ENCODE assay signal across 12 cellular contexts in genomic region chrX:109600114-109600710, GRCh38. TPM values are rescaled to one million over a fixed set of nuclear protein-coding genes. Genes with fewer than 3 reads are reported as not detected.
A peak's percentile ranks its signal among the peaks of the same experiment; 100 is the strongest.
DNase-seq lines count a peak whose midpoint lies in the region; ATAC-seq and TF ChIP-seq lines count a peak whose summit lies in the region.
"Had no signal": no experiment of that assay in that cellular context is flagged by ENCODE, and none has a peak within 500 bp of the region (broad histone marks: within the 10 kb centered on the region; RNA-seq: fewer than 3 reads in every experiment).

No MANE protein-coding gene starts in this region.

- H3K4me1 ChIP-seq in osteoblast (ENCODE audit: insufficient read depth, low read length), result no peaks in the 10 kb centered on the region

- no peak for TF ChIP-seq CTCF in osteoblast (IDR thresholded peaks at IDR 0.05; ENCODE audit: extremely low read depth, low read depth, low read length)

- no peaks in the 10 kb centered on the region for H3K79me2 ChIP-seq in osteoblast (ENCODE audit: insufficient read depth, low read length)

- H3K4me2 ChIP-seq in osteoblast (ENCODE audit: insufficient read depth, low read length), result no peak overlapping the region

- ATAC-seq in HG02798 (IDR thresholded peaks at IDR 0.05; ENCODE audit: poor library complexity, unreplicated experiment) (no peak), HG03432 (IDR thresholded peaks at IDR 0.05; ENCODE audit: unreplicated experiment) (no peak)
- ATAC-seq: sciatic nerve had no signal

- H3K4me3 ChIP-seq in osteoblast (ENCODE audit: insufficient read depth, low read length), result peak overlapping the region; percentile 33

- H4K20me1 ChIP-seq in osteoblast (ENCODE audit: insufficient read depth, low read length), result no peaks in the 10 kb centered on the region

- no peaks in the 10 kb centered on the region for H3K9me3 ChIP-seq in osteoblast (ENCODE audit: low read depth, low read length)

- no peak overlapping the region for H3K27ac ChIP-seq in osteoblast (ENCODE audit: low read depth, low read length)
- H3K27ac ChIP-seq: VCaP had no signal

- peak; percentile 7 for DNase-seq in GM03348 (ENCODE audit: low spot score)
- peak; percentile 30 for DNase-seq in NCI-H82 treated with DMSO at 0.1 percent for 48 hours (lab: John Stamatoyannopoulos, UW; ENCODE audit: unreplicated experiment)
- peak; percentile 3 for DNase-seq in fibroblast of peridontal ligament (ENCODE audit: extremely low read depth)
- DNase-seq in osteoblast (ENCODE audit: insufficient read length, low spot score, missing footprints), result no peak
- no peak for DNase-seq in stimulated activated CD4-positive, alpha-beta T cell treated with anti-CD3 and anti-CD28 coated beads, Interleukin-4, amount 100 ng/mL, for 1 hour
- DNase-seq in mucosa of gallbladder (ENCODE audit: low spot score), result no peak
- DNase-seq: activated naive CD8-positive, alpha-beta T cell treated with anti-CD3 and anti-CD28 coated beads for 36 hours; NCI-H526 treated with DMSO at 0.1 percent for 48 hours had no signal

- peaks cover 15% of the 10 kb centered on the region for H3K27me3 ChIP-seq in osteoblast (ENCODE audit: insufficient read depth, low read length)

- H2AFZ ChIP-seq in osteoblast (ENCODE audit: low read length), result no peak overlapping the region

- no peaks in the 10 kb centered on the region for H3K36me3 ChIP-seq in osteoblast (ENCODE audit: insufficient read depth, low read length)

RNA-seq across cellular contexts. Expression of gene KCNE5, which starts 24.8 kb away (rescaled TPM):
- total RNA-seq in osteoblast (0.29 and 0.36 TPM in 2 replicates), mucosa of gallbladder (0.49 TPM)
- total RNA-seq: sciatic nerve had no signal

Comparison
In these comparisons a context has a peak if more than half of its experiments do, and no peak if none do; other contexts are left out.
1. DNase-seq: peak in GM03348 (single experiment), NCI-H82 treated with DMSO at 0.1 percent for 48 hours (single experiment) and fibroblast of peridontal ligament (single experiment); none in osteoblast (single experiment), stimulated activated CD4-positive, alpha-beta T cell treated with anti-CD3 and anti-CD28 coated beads, Interleukin-4, amount 100 ng/mL, for 1 hour (single experiment) and mucosa of gallbladder (single experiment).